9 cellular contexts compared by ENCODE assay signal in genomic region chr1:64623750-64624445, GRCh38.
DNase-seq lines count a peak whose midpoint lies in the region; ATAC-seq and TF ChIP-seq lines count a peak whose summit lies in the region.
"Had no signal": no experiment of that assay in that cellular context is flagged by ENCODE, and none has a peak within 500 bp of the region (broad histone marks: within the 10 kb centered on the region; RNA-seq: fewer than 3 reads in every experiment).

No MANE protein-coding gene starts in this region.

- DNase-seq in stimulated activated CD4-positive, alpha-beta T cell treated with anti-CD3 and anti-CD28 coated beads, Interleukin-12 subunit alpha, Interleukin-12 subunit beta, amount 100 ng/mL, for 48 hours (ENCODE audit: low read depth in 2 of 3, low spot score in 1 of 3) = peak in 2 of 3 donors; percentile 5 to 13
- no peak for DNase-seq in stimulated activated CD4-positive, alpha-beta T cell treated with anti-CD3 and anti-CD28 coated beads, Interleukin-12 subunit alpha, Interleukin-12 subunit beta, amount 100 ng/mL, for 4 hours
- DNase-seq in NCI-H82 treated with DMSO at 0.1 percent for 48 hours (lab: John Stamatoyannopoulos, UW; ENCODE audit: unreplicated experiment) = peak; percentile 85
- peak; percentile 28 for DNase-seq in fibroblast of pulmonary artery (ENCODE audit: low read depth)
- no peak for DNase-seq in upper lobe of right lung
- DNase-seq in NAMALWA (ENCODE audit: low spot score) = no peak
- no peak for DNase-seq in activated gamma-delta T cell treated with Interleukin-2 at 50 U/mL for 16 hours

- H3K4me1 ChIP-seq in upper lobe of right lung = peaks cover 6% of the 10 kb centered on the region

- H3K4me3 ChIP-seq in fibroblast of pulmonary artery (replicated peaks; ENCODE audit: low read depth, low read length) (no peak overlapping the region), upper lobe of right lung (no peak overlapping the region)
- H3K4me3 ChIP-seq: skin epidermis had no signal

- peak; percentile 34 for ATAC-seq in upper lobe of right lung
- no peak for ATAC-seq in HG02759 (IDR thresholded peaks at IDR 0.05; ENCODE audit: unreplicated experiment)

- intact Hi-C loops in upper lobe of right lung (cut with DNase I) = no loop called here

- H3K27me3 ChIP-seq in upper lobe of right lung = no peaks in the 10 kb centered on the region

- no peak for TF ChIP-seq CTCF in fibroblast of pulmonary artery (IDR thresholded peaks at IDR 0.05; ENCODE audit: low read length, missing control alignments)
- TF ChIP-seq CTCF in upper lobe of right lung (IDR thresholded peaks at IDR 0.05) = no peak

- no peak overlapping the region for H3K27ac ChIP-seq in upper lobe of right lung
- H3K27ac ChIP-seq: skin epidermis had no signal

- H3K9me3 ChIP-seq in upper lobe of right lung = no peaks in the 10 kb centered on the region

- no peaks in the 10 kb centered on the region for H3K36me3 ChIP-seq in upper lobe of right lung

Comparison
In these comparisons a context has a peak if more than half of its experiments do, and no peak if none do; other contexts are left out.
1. DNase-seq: peak in stimulated activated CD4-positive, alpha-beta T cell treated with anti-CD3 and anti-CD28 coated beads, Interleukin-12 subunit alpha, Interleukin-12 subunit beta, amount 100 ng/mL, for 48 hours (2 of 3), NCI-H82 treated with DMSO at 0.1 percent for 48 hours (single experiment) and fibroblast of pulmonary artery (single experiment); none in stimulated activated CD4-positive, alpha-beta T cell treated with anti-CD3 and anti-CD28 coated beads, Interleukin-12 subunit alpha, Interleukin-12 subunit beta, amount 100 ng/mL, for 4 hours (single experiment), upper lobe of right lung (single experiment), NAMALWA (single experiment) and activated gamma-delta T cell treated with Interleukin-2 at 50 U/mL for 16 hours (single experiment).